ENCODE assay signal across 9 cellular contexts in the genomic region with DNA sequence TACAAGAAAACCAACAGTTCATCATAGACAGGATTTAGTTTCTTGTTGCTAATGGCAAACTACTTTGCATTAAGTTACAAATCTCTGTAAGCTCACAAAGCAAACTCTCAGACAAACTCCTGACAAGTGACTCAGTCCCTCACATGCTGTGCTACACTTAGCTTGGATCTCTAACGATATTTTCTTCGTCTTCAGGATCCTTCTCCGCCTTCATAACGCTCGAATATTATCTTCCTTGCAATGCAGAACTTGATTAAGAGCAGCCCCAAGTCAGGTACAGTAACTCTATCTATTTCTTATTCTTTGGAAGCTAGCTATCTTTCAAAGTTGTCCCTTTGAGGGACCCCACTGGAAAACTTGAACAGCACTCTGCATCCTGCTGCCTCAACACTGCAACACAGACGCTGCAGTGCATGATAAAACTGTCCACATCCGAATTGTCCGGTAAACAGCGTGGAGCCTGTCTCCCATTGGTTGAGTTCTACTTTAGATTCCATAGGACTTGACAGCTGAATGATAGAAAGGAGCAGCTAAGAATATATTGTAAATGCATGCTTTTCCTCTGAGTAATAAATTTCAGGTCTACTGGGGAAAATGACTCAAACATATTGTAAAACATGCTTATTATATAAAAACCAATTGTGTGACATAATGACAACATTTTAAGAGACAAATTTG.
DNase-seq lines count a peak whose midpoint lies in the region; ATAC-seq and TF ChIP-seq lines count a peak whose summit lies in the region.
"Had no signal": no experiment of that assay in that cellular context is flagged by ENCODE, and none has a peak within 500 bp of the region (broad histone marks: within the 10 kb centered on the region; RNA-seq: fewer than 3 reads in every experiment).

No MANE protein-coding gene starts in this region.

- H3K27me3 ChIP-seq in SJSA1 (replicated peaks) (no peaks in the 10 kb centered on the region), trophoblast cell (ENCODE audit: insufficient read depth, low read length) (no peaks in the 10 kb centered on the region), MM.1S (replicated peaks; ENCODE audit: insufficient read depth, low read length) (no peaks in the 10 kb centered on the region)

- H3K4me1 ChIP-seq in SJSA1 (replicated peaks) = peaks cover 51% of the 10 kb centered on the region
- peaks cover 0 to 3% of the 10 kb centered on the region in 2 experiments for H3K4me1 ChIP-seq in trophoblast cell (ENCODE audit: control insufficient read depth in 1 of 2, insufficient read depth in 2 of 2, low read length in 2 of 2)
- no peaks in the 10 kb centered on the region for H3K4me1 ChIP-seq in MM.1S (ENCODE audit: low read length)

- no peak overlapping the region for H3K18ac ChIP-seq in trophoblast cell (ENCODE audit: low read length)

- H3K9me3 ChIP-seq in SJSA1 (replicated peaks) = no peaks in the 10 kb centered on the region
- no peaks in the 10 kb centered on the region for H3K9me3 ChIP-seq in trophoblast cell (ENCODE audit: insufficient read depth, low read depth, low read length)
- H3K9me3 ChIP-seq in MM.1S (replicated peaks; ENCODE audit: insufficient read depth, low read length) = no peaks in the 10 kb centered on the region

- DNase-seq in AG20443 (ENCODE audit: low spot score) (peak; percentile 13), SJSA1 (ENCODE audit: low read depth in 1 of 2, low spot score in 2 of 2) (peak; percentile 57 to 73), fibroblast of pulmonary artery (ENCODE audit: low read depth) (peak; percentile 71), trophoblast cell (peak in 1 of 2 donors; percentile 49), HK-2 (ENCODE audit: unreplicated experiment) (no peak), MM.1S (no peak), iPS-NIHi7 (ENCODE audit: extremely low spot score) (no peak)
- DNase-seq: NCI-H446 treated with DMSO at 0.1 percent for 48 hours had no signal

- no CpG with 5 or more reads among the region's 9 CpGs for WGBS in trophoblast cell (ENCODE audit: extremely low coverage, insufficient coverage, insufficient read length)

- no peak overlapping the region for H3K9ac ChIP-seq in trophoblast cell (ENCODE audit: low read length)
- no peak overlapping the region for H3K9ac ChIP-seq in MM.1S (ENCODE audit: low read length)

- TF ChIP-seq CTCF in fibroblast of pulmonary artery (IDR thresholded peaks at IDR 0.05; ENCODE audit: low read length, missing control alignments) (no peak), MM.1S (IDR thresholded peaks at IDR 0.05; ENCODE audit: low read length) (no peak)

- no peak overlapping the region for H2BK120ac ChIP-seq in trophoblast cell (ENCODE audit: insufficient read depth, low read length, poor library complexity)

- ATAC-seq in GM21447 (IDR thresholded peaks at IDR 0.05; ENCODE audit: unreplicated experiment) = no peak

- no peak overlapping the region for H3K14ac ChIP-seq in trophoblast cell (ENCODE audit: low read length)

- H3K4me3 ChIP-seq in SJSA1 (peak overlapping the region; percentile 24), fibroblast of pulmonary artery (replicated peaks; ENCODE audit: low read depth, low read length) (peak overlapping the region; percentile 54), trophoblast cell (ENCODE audit: low read depth, low read length) (no peak overlapping the region), MM.1S (ENCODE audit: low read length) (no peak overlapping the region)

- no peak overlapping the region for H3K4me2 ChIP-seq in trophoblast cell (ENCODE audit: low read length)
- no peak overlapping the region for H3K4me2 ChIP-seq in MM.1S (ENCODE audit: low read depth, low read length)

- H3K36me3 ChIP-seq in SJSA1 (0 out of 2 replicates have a peak, but pooled peaks cover 4% of the 10 kb centered on the region), trophoblast cell (ENCODE audit: control insufficient read depth in 1 of 2, insufficient read depth in 2 of 2, low read length in 2 of 2) (peaks cover 0 to 2% of the 10 kb centered on the region in 2 experiments), MM.1S (replicated peaks; ENCODE audit: insufficient read depth, low read length) (no peaks in the 10 kb centered on the region)

- no peaks in the 10 kb centered on the region for H3K9me2 ChIP-seq in MM.1S (replicated peaks; ENCODE audit: insufficient read depth, low read length)

- H3K79me1 ChIP-seq in trophoblast cell (ENCODE audit: low read length) = peaks cover 4% of the 10 kb centered on the region

- no peak overlapping the region for H4K8ac ChIP-seq in trophoblast cell (ENCODE audit: low read depth, low read length)

- H3K27ac ChIP-seq in SJSA1 (peak overlapping the region; percentile 71), trophoblast cell (ENCODE audit: low read depth, low read length) (peak overlapping the region; percentile 1), MM.1S (ENCODE audit: low read length) (no peak overlapping the region)

- H2BK12ac ChIP-seq in trophoblast cell (ENCODE audit: low read length) = no peak overlapping the region

- H3K79me2 ChIP-seq in trophoblast cell (ENCODE audit: control insufficient read depth, insufficient read depth, low read length, poor library complexity) = no peaks in the 10 kb centered on the region
- H3K79me2 ChIP-seq in MM.1S (ENCODE audit: low read length) = no peaks in the 10 kb centered on the region

- no peak overlapping the region for H3K4ac ChIP-seq in trophoblast cell (ENCODE audit: low read depth, low read length)

- no peak overlapping the region for H2AFZ ChIP-seq in trophoblast cell (ENCODE audit: insufficient read depth, low read length, poor library complexity)
- H2AFZ ChIP-seq in MM.1S (ENCODE audit: low read length) = no peak overlapping the region

- no peaks in the 10 kb centered on the region for H4K20me1 ChIP-seq in MM.1S (ENCODE audit: insufficient read depth, low read length)

- H2AK5ac ChIP-seq in trophoblast cell (ENCODE audit: low read length) = no peak overlapping the region

- H4K12ac ChIP-seq in trophoblast cell (ENCODE audit: low read depth, low read length) = no peak overlapping the region

- no peak overlapping the region for H2BK5ac ChIP-seq in trophoblast cell (ENCODE audit: low read depth, low read length, poor library complexity)

- H3F3A ChIP-seq in MM.1S (ENCODE audit: insufficient read depth, low read length) = no peaks in the 10 kb centered on the region

- no peak overlapping the region for H3K23ac ChIP-seq in trophoblast cell (ENCODE audit: low read length)

- H4K91ac ChIP-seq in trophoblast cell (ENCODE audit: low read depth, low read length) = no peak overlapping the region

Comparison
In these comparisons a context has a peak if more than half of its experiments do, and no peak if none do; other contexts are left out.
1. DNase-seq: peak in AG20443 (single experiment), SJSA1 (2 of 2) and fibroblast of pulmonary artery (single experiment); none in HK-2 (single experiment), MM.1S (single experiment) and iPS-NIHi7 (single experiment).
2. H3K4me3 ChIP-seq: peak in SJSA1 (single experiment) and fibroblast of pulmonary artery (single experiment); none in trophoblast cell (single experiment) and MM.1S (single experiment).